Comparison of ENCODE assay signal across 9 cellular contexts in the genomic region with DNA sequence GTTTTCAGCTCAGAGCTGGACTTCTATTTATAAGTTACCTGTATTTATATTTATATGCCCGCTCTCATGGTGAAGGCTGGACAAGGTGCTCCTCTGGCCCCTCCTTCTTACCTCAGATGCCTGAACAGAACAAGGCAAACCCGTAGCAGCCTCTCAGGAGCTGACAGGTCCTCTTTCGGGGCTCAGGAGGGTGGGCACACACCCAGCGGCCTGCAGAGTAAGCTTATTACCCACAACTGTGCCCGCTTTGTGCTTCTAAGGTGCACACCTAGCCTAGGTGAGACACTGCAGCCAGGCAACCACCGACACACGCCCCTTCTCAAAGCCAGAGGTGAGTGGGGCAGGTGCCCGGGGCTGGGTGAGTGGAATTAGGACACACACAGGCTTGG. TPM values are rescaled to one million over a fixed set of nuclear protein-coding genes. Genes with fewer than 3 reads are reported as not detected.
DNase-seq lines count a peak whose midpoint lies in the region; ATAC-seq and TF ChIP-seq lines count a peak whose summit lies in the region.
"Had no signal": no experiment of that assay in that cellular context is flagged by ENCODE, and none has a peak within 500 bp of the region (broad histone marks: within the 10 kb centered on the region; RNA-seq: fewer than 3 reads in every experiment).

No MANE protein-coding gene starts in this region.

- no peaks in the 10 kb centered on the region for H3K9me3 Mint-ChIP-seq in HFFc6
- H3K9me3 Mint-ChIP-seq: activated CD4-positive, alpha-beta T cell treated with anti-CD3 and anti-CD28 coated beads, Interleukin-2, amount 10 ng/mL, durations not matched to agents 24 days and 14 days had no signal

- H3K4me3 Mint-ChIP-seq in HFFc6: peak overlapping the region; percentile 32; the same call in 1 of the 2 replicates

- TF ChIP-seq POLR2A in spleen (IDR thresholded peaks at IDR 0.05): no peak

- no peaks in the 10 kb centered on the region for H3K9me3 ChIP-seq in WERI-Rb-1 (ENCODE audit: severe bottlenecking)
- no peaks in the 10 kb centered on the region for H3K9me3 ChIP-seq in spleen

- peaks cover 2% of the 10 kb centered on the region for H3K27me3 Mint-ChIP-seq in HFFc6 (ENCODE audit: insufficient read depth)
- H3K27me3 Mint-ChIP-seq: activated CD4-positive, alpha-beta T cell treated with anti-CD3 and anti-CD28 coated beads, Interleukin-2, amount 10 ng/mL, durations not matched to agents 24 days and 14 days had no signal

- no peak for ATAC-seq in GM19395 (IDR thresholded peaks at IDR 0.05; ENCODE audit: unreplicated experiment)

- peaks cover 17% of the 10 kb centered on the region for H3K36me3 Mint-ChIP-seq in HFFc6 (ENCODE audit: low read depth)

- intact Hi-C loops in spleen (cut with DNase I; ENCODE audit: low total_unique reads): no loop called here

- peak; percentile 68 for TF ChIP-seq CTCF in HFFc6 (IDR thresholded peaks at IDR 0.05)
- TF ChIP-seq CTCF in WERI-Rb-1 (IDR thresholded peaks at IDR 0.05; ENCODE audit: low read depth, low read length): no peak
- TF ChIP-seq CTCF in spleen (IDR thresholded peaks at IDR 0.05 in 8 of 11, conservative IDR thresholded peaks at IDR 0.05 in 3 of 11): peak in 1 of 11 experiments; percentile 6

- peak overlapping the region; percentile 78 for H3K27ac Mint-ChIP-seq in HFFc6

- H3K4me1 ChIP-seq in spleen: peaks cover 25 to 72% (median 44%) of the 10 kb centered on the region in 6 donors

- no peak overlapping the region for H3K4me3 ChIP-seq in WERI-Rb-1 (ENCODE audit: low read depth, low read length)
- H3K4me3 ChIP-seq in spleen: no peak overlapping the region

- H3K36me3 ChIP-seq in WERI-Rb-1: peaks cover 44% of the 10 kb centered on the region
- H3K36me3 ChIP-seq in spleen: peaks cover 0 to 32% (median 27%) of the 10 kb centered on the region in 6 donors

- no peak for DNase-seq in HFFc6
- no peak for DNase-seq in WERI-Rb-1
- DNase-seq in spleen: peak; percentile 70
- DNase-seq in LoVo (ENCODE audit: low spot score): no peak
- DNase-seq in NCI-H345 (lab: John Stamatoyannopoulos, UW): no peak
- DNase-seq in NCI-H226: no peak

- peaks cover 45% of the 10 kb centered on the region for H3K4me1 Mint-ChIP-seq in HFFc6 (ENCODE audit: low read depth)

- no peaks in the 10 kb centered on the region for H3K27me3 ChIP-seq in WERI-Rb-1 (ENCODE audit: insufficient read depth, low read depth, severe bottlenecking)
- H3K27me3 ChIP-seq in layer of hippocampus (ENCODE audit: control insufficient read depth, insufficient read depth, low read length): peaks cover 2% of the 10 kb centered on the region
- peaks cover 0 to 10% (median 0%) of the 10 kb centered on the region in 7 donors for H3K27me3 ChIP-seq in spleen (replicated peaks in 1 of 7)

- H3K27ac ChIP-seq in WERI-Rb-1: peak overlapping the region; percentile 39
- H3K27ac ChIP-seq in layer of hippocampus (ENCODE audit: low read depth, low read length): peak overlapping the region; percentile 8
- peak overlapping the region; percentile 28 to 85 (median 66) for H3K27ac ChIP-seq in spleen

- 63 to 79% (median 65%) methylated on average over 8 of the region's 8 CpGs for WGBS in spleen, 5 donors

RNA-seq across cellular contexts. Expression of gene NKIRAS2, which starts 5.3 kb away (rescaled TPM):
- 10 to 100 TPM; 37.1 to 43.9 (median 40.3) TPM for total RNA-seq in HFFc6 (2021; fragmentation: NEBNext Ultra II Directional; extraction: Animal tissue kit (Norgen Biotek cat#: 25700))
- 10 to 100 TPM; 20.7 to 38.8 (median 25.2) TPM for total RNA-seq in spleen
- 10 to 100 TPM; 11.3 to 20.3 (median 12.4) TPM for polyA plus RNA-seq in spleen

RNA-seq across cellular contexts. Expression of gene DNAJC7, which starts 7.9 kb away (rescaled TPM):
- 100 to 1,000 TPM in 3 of 6 experiments, 10 to 100 TPM in 3; 85.0 to 115 (median 100) TPM for total RNA-seq in HFFc6 (2021; fragmentation: NEBNext Ultra II Directional; extraction: Animal tissue kit (Norgen Biotek cat#: 25700))
- total RNA-seq in spleen: 100 to 1,000 TPM in 1 of 7 donors, 10 to 100 TPM in 6; 60.6 to 108 (median 90.4) TPM
- 10 to 100 TPM; 68.5 to 75.7 (median 71.6) TPM for polyA plus RNA-seq in spleen

RNA-seq across cellular contexts. Expression of gene C17orf113, which starts 25.2 kb away (rescaled TPM):
- under 1 TPM in 4 of 6 experiments, not detected in 2; 0.07 to 0.10 (median 0.08) TPM for total RNA-seq in HFFc6 (2021; fragmentation: NEBNext Ultra II Directional; extraction: Animal tissue kit (Norgen Biotek cat#: 25700))
- 1 to 10 TPM in 2 of 7 donors, under 1 TPM in 5; 0.43 to 1.6 (median 0.85) TPM for total RNA-seq in spleen
- under 1 TPM; 0.35 to 0.51 (median 0.43) TPM for polyA plus RNA-seq in spleen

RNA-seq across cellular contexts. Expression of gene CNP, which starts 58.6 kb away (rescaled TPM):
- 100 to 1,000 TPM; 105 to 118 (median 111) TPM for total RNA-seq in HFFc6 (2021; fragmentation: NEBNext Ultra II Directional; extraction: Animal tissue kit (Norgen Biotek cat#: 25700))
- 10 to 100 TPM; 29.2 to 49.8 (median 44.2) TPM for total RNA-seq in spleen
- 10 to 100 TPM; 22.3 to 41.6 (median 25.9) TPM for polyA plus RNA-seq in spleen

Comparison
In these comparisons a context has a peak if more than half of its experiments do, and no peak if none do; other contexts are left out.
1. H3K27ac ChIP-seq: peak in every context shown above with its lines; median percentile 66 in spleen; 39 in WERI-Rb-1; 8 in layer of hippocampus.